ENCODE assay signal across 10 cellular contexts in the genomic region with DNA sequence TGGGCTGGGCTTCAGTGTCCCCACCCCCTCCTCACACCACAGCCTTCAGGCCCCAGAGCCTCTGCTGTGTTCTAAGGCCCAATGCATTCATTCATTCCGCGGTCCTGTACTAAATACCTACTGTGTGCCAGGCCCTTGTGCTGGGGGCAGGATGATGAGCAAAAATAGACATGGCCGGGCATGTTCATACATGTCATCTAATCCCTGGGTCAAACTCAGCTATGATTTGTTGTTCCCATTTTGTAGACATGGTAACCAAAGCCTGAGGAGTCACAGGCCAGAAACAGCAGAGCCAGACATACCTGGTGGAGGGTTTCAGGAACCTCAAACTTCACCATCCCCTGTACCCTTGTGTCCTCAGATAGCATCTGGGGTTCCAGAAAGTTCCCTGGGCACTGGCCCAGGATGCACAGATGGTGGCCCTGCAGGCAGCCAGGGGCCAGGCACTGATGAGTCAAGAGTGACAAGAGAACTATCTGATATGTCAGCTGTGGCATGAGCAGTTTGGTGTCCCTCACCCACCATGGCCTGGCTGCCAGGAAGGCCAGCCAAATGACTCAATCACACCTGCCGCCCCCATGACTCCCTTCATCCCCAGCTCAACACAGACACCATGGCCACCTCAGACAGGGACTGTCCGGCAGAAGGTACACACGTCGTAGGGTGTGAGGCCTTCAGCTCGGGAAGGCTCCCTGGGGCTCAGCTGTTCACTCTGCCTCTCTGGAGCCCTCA. TPM values are rescaled to one million over a fixed set of nuclear protein-coding genes. Genes with fewer than 3 reads are reported as not detected.
DNase-seq lines count a peak whose midpoint lies in the region; ATAC-seq and TF ChIP-seq lines count a peak whose summit lies in the region.
"Had no signal": no experiment of that assay in that cellular context is flagged by ENCODE, and none has a peak within 500 bp of the region (broad histone marks: within the 10 kb centered on the region; RNA-seq: fewer than 3 reads in every experiment).

No MANE protein-coding gene starts in this region.

- H3K36me3 Mint-ChIP-seq in activated naive CD4-positive, alpha-beta T cell treated with anti-CD3 and anti-CD28 coated beads for 36 hours (ENCODE audit: low read depth), result peaks cover 3% of the 10 kb centered on the region
- peaks cover 7% of the 10 kb centered on the region for H3K36me3 Mint-ChIP-seq in type B pancreatic cell

- H3K4me3 ChIP-seq in tibial nerve, result no peak overlapping the region

- peaks cover 22% of the 10 kb centered on the region for H3K4me1 Mint-ChIP-seq in activated naive CD4-positive, alpha-beta T cell treated with anti-CD3 and anti-CD28 coated beads for 36 hours (ENCODE audit: low read depth)
- H3K4me1 Mint-ChIP-seq in type B pancreatic cell (ENCODE audit: unreplicated experiment), result peaks cover 5% of the 10 kb centered on the region

- peak in 1 of 2 donors; percentile 21 for ATAC-seq in left cardiac atrium
- no peak for ATAC-seq in HG02759 (IDR thresholded peaks at IDR 0.05; ENCODE audit: unreplicated experiment)

- DNase-seq in activated naive CD4-positive, alpha-beta T cell treated with anti-CD3 and anti-CD28 coated beads for 36 hours, result no peak
- DNase-seq in activated naive CD4-positive, alpha-beta T cell treated with Interleukin-2 at 50 U/mL for 16 hours, result no peak
- DNase-seq in SW480 (ENCODE audit: low spot score) (peak; percentile 24), left cardiac atrium (peak; percentile 65), type B pancreatic cell (ENCODE audit: extremely low spot score, unreplicated experiment) (no peak), tibial nerve (ENCODE audit: low spot score in 2 of 2) (no peak), NCI-H2171 (lab: John Stamatoyannopoulos, UW) (no peak)

- H3K27me3 ChIP-seq in tibial nerve, result peaks cover 0 to 21% of the 10 kb centered on the region in 2 donors

- TF ChIP-seq EP300 in tibial nerve (IDR thresholded peaks at IDR 0.05), result no peak

- WGBS in tibial nerve, 2 donors, result 92% methylated on average over 8 of the region's 8 CpGs

- no peak overlapping the region for H3K27ac ChIP-seq in tibial nerve
- H3K27ac ChIP-seq: C4-2B had no signal

- peaks cover 0 to 32% (median 0%) of the 10 kb centered on the region in 3 donors for H3K36me3 ChIP-seq in tibial nerve

- H3K27me3 Mint-ChIP-seq in activated naive CD4-positive, alpha-beta T cell treated with anti-CD3 and anti-CD28 coated beads for 36 hours (ENCODE audit: low read depth), result peaks cover 23% of the 10 kb centered on the region
- H3K27me3 Mint-ChIP-seq in type B pancreatic cell, result peaks cover 46% of the 10 kb centered on the region

- intact Hi-C loops in activated naive CD4-positive, alpha-beta T cell treated with anti-CD3 and anti-CD28 coated beads for 36 hours (cut with micrococcal nuclease), result loop anchor here (1.0 to 5.0 kb wide), 2 partner anchors 33 to 521 kb away; no protein-coding TSS in a partner anchor
- intact Hi-C loops in left cardiac atrium (cut with DNase I), result loop anchor here in 1 of 2 donors (1.0 kb wide), 1 partner anchor 25 kb away; no protein-coding TSS in a partner anchor

- TF ChIP-seq POLR2A in tibial nerve (IDR thresholded peaks at IDR 0.05), result no peak

- H3K4me1 ChIP-seq in tibial nerve, result peaks cover under 1 to 49% (median 16%) of the 10 kb centered on the region in 4 donors

- CTCF ChIA-PET in activated naive CD4-positive, alpha-beta T cell treated with anti-CD3 and anti-CD28 coated beads for 36 hours (lab: Charles Lee), result interaction anchor here (0.6 to 4.0 kb wide), 10 partner anchors 15 to 213 kb away, joined by 3 to 44 read pairs (median 4); a partner anchor contains a TSS

- no peak for TF ChIP-seq CTCF in type B pancreatic cell (conservative IDR thresholded peaks at IDR 0.05)
- TF ChIP-seq CTCF in tibial nerve (IDR thresholded peaks at IDR 0.05), result no peak

- no peaks in the 10 kb centered on the region for H3K9me3 ChIP-seq in tibial nerve

- H3K4me3 Mint-ChIP-seq in activated naive CD4-positive, alpha-beta T cell treated with anti-CD3 and anti-CD28 coated beads for 36 hours, result no peak overlapping the region
- H3K4me3 Mint-ChIP-seq in type B pancreatic cell, result peak overlapping the region; percentile 36
- H3K4me3 Mint-ChIP-seq: activated naive CD4-positive, alpha-beta T cell treated with anti-CD3 and anti-CD28 coated beads, Interleukin-2, amount 50 U/mL, for 24 hours had no signal

- H3K27ac Mint-ChIP-seq in activated naive CD4-positive, alpha-beta T cell treated with anti-CD3 and anti-CD28 coated beads for 36 hours, result peak overlapping the region; percentile 50
- H3K27ac Mint-ChIP-seq in type B pancreatic cell, result peak overlapping the region; percentile 82
- H3K27ac Mint-ChIP-seq: activated naive CD4-positive, alpha-beta T cell treated with anti-CD3 and anti-CD28 coated beads, Interleukin-2, amount 50 U/mL, for 24 hours had no signal

- H3K9me3 Mint-ChIP-seq in activated naive CD4-positive, alpha-beta T cell treated with anti-CD3 and anti-CD28 coated beads for 36 hours, result no peaks in the 10 kb centered on the region
- H3K9me3 Mint-ChIP-seq in type B pancreatic cell, result no peaks in the 10 kb centered on the region
- H3K9me3 Mint-ChIP-seq: activated naive CD4-positive, alpha-beta T cell treated with anti-CD3 and anti-CD28 coated beads, Interleukin-2, amount 50 U/mL, for 24 hours had no signal

RNA-seq across cellular contexts. Expression of a gene that starts 2.7 kb away (rescaled TPM):
- under 1 TPM in 1 of 2 experiments, not detected in 1; 0.25 TPM for total RNA-seq in activated naive CD4-positive, alpha-beta T cell treated with anti-CD3 and anti-CD28 coated beads for 36 hours
- total RNA-seq in left cardiac atrium (100 to 1,000 TPM in 1 of 2 donors, 10 to 100 TPM in 1; 58.3 to 325 TPM), type B pancreatic cell (ENCODE audit: low replicate concordance) (1.3 and 2.5 TPM in 2 replicates), tibial nerve (100 to 1,000 TPM in 3 of 4 donors, 10 to 100 TPM in 1; 23.7 to 132 (median 109) TPM)

RNA-seq across cellular contexts. Expression of a gene that starts 6.1 kb away (rescaled TPM):
- total RNA-seq in activated naive CD4-positive, alpha-beta T cell treated with anti-CD3 and anti-CD28 coated beads for 36 hours, result 100 to 1,000 TPM; 169 to 173 TPM
- 100 to 1,000 TPM in 1 of 2 donors, 10 to 100 TPM in 1; 92.7 to 120 TPM for total RNA-seq in left cardiac atrium
- 71.3 and 74.2 TPM in 2 replicates for total RNA-seq in type B pancreatic cell (ENCODE audit: low replicate concordance)
- total RNA-seq in tibial nerve, result 100 to 1,000 TPM in 2 of 4 donors, 10 to 100 TPM in 2; 57.1 to 111 (median 89.9) TPM

RNA-seq across cellular contexts. Expression of a gene that starts 7.2 kb away (rescaled TPM):
- total RNA-seq in activated naive CD4-positive, alpha-beta T cell treated with anti-CD3 and anti-CD28 coated beads for 36 hours, result 10 to 100 TPM; 20.0 to 22.0 TPM
- total RNA-seq in left cardiac atrium (10 to 100 TPM; 27.6 to 48.0 TPM), type B pancreatic cell (ENCODE audit: low replicate concordance) (44.9 and 54.1 TPM in 2 replicates), tibial nerve (10 to 100 TPM; 29.2 to 45.0 (median 34.4) TPM)

RNA-seq across cellular contexts. Expression of a gene that starts 9.4 kb away (rescaled TPM):
- total RNA-seq in activated naive CD4-positive, alpha-beta T cell treated with anti-CD3 and anti-CD28 coated beads for 36 hours, result not detected
- total RNA-seq in left cardiac atrium (under 1 TPM; 0.39 to 0.47 TPM), type B pancreatic cell (ENCODE audit: low replicate concordance) (0.55 and 1.7 TPM in 2 replicates), tibial nerve (1 to 10 TPM in 2 of 4 donors, under 1 TPM in 2; 0.30 to 2.5 (median 1.4) TPM)

RNA-seq across cellular contexts. Expression of a gene that starts 33.0 kb away (rescaled TPM):
- total RNA-seq in activated naive CD4-positive, alpha-beta T cell treated with anti-CD3 and anti-CD28 coated beads for 36 hours, result under 1 TPM; 0.17 to 0.55 TPM
- total RNA-seq in left cardiac atrium, result 1 to 10 TPM in 1 of 2 donors, under 1 TPM in 1; 0.63 to 1.4 TPM
- total RNA-seq in type B pancreatic cell (ENCODE audit: low replicate concordance), result 0.48 and 1.1 TPM in 2 replicates
- total RNA-seq in tibial nerve, result 1 to 10 TPM in 2 of 4 donors, under 1 TPM in 2; 0.21 to 9.2 (median 0.81) TPM

Comparison
In these comparisons a context has a peak if more than half of its experiments do, and no peak if none do; other contexts are left out.
1. DNase-seq: peak in SW480 (single experiment) and left cardiac atrium (single experiment); none in activated naive CD4-positive, alpha-beta T cell treated with anti-CD3 and anti-CD28 coated beads for 36 hours (single experiment), activated naive CD4-positive, alpha-beta T cell treated with Interleukin-2 at 50 U/mL for 16 hours (single experiment), type B pancreatic cell (single experiment), tibial nerve (0 of 2) and NCI-H2171 (single experiment).